ENCODE assay signal across 16 cellular contexts in the genomic region with DNA sequence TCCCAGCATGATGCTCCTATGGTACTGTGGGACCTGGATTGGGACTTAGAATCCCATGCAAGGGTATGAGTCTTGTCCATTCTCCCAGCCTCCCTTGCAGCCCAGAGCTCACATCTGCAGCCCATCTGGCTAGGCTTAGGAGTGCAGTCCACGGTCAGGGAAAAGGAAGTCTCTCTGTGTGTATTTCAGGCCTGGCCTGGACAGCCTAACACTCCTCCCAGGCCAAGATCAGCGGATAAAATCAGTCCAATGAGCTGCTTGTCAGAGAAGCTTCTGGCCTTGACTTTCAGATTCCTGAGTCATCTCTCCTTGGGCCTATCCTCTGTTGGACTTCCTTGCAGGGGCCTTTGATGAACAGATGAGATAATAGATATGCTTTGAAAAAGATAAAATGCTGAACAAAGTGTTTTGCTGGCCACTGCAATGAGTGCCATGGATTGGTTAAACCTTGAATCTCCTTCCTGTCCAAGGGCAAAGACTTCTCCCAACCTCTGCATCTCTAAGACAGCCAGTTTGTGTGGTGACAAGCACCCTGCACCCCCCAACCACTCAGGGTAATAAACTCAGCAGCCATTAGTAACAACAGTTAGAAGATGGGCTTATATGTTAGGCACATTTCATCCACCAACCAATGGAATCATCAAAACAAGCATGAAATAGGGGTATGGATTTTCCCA.
DNase-seq lines count a peak whose midpoint lies in the region; ATAC-seq and TF ChIP-seq lines count a peak whose summit lies in the region.
"Had no signal": no experiment of that assay in that cellular context is flagged by ENCODE, and none has a peak within 500 bp of the region (broad histone marks: within the 10 kb centered on the region; RNA-seq: fewer than 3 reads in every experiment).

No MANE protein-coding gene starts in this region.

- H3K4me3 ChIP-seq in foreskin fibroblast (ENCODE audit: low read depth in 1 of 2, low read length in 2 of 2), result no peak overlapping the region
- H3K4me3 ChIP-seq: BLaER1, sigmoid colon had no signal

- TF ChIP-seq CTCF in foreskin fibroblast (IDR thresholded peaks at IDR 0.05; ENCODE audit: low read depth, low read length), result no peak
- no peak for TF ChIP-seq CTCF in omental fat pad (IDR thresholded peaks at IDR 0.05)
- no peak for TF ChIP-seq CTCF in RWPE1 (conservative IDR thresholded peaks at IDR 0.05; ENCODE audit: low read depth)
- no peak for TF ChIP-seq CTCF in foreskin keratinocyte (conservative IDR thresholded peaks at IDR 0.05)

- no peaks in the 10 kb centered on the region for H3K27me3 ChIP-seq in foreskin keratinocyte
- H3K27me3 ChIP-seq: BLaER1, sigmoid colon had no signal

- POLR2A ChIA-PET in RWPE1 (lab: Yijun Ruan, JAX; ENCODE audit: low non-redundant PET), result no interaction called here

- CTCF ChIA-PET in RWPE1 (lab: Yijun Ruan, JAX), result interaction anchor here (0.6 kb wide), 1 partner anchor 36 kb away, joined by 3 read pairs; no protein-coding TSS in a partner anchor

- H3K4me1 ChIP-seq in foreskin keratinocyte, result no peaks in the 10 kb centered on the region
- H3K4me1 ChIP-seq: BLaER1, sigmoid colon had no signal

- ATAC-seq in SK-N-SH treated with all-trans-retinoic acid at 6 μM for 48 hours, result peak; percentile 46
- ATAC-seq in omental fat pad (ENCODE audit: low FRiP score), result peak; percentile 19
- ATAC-seq in foreskin keratinocyte, result no peak

- no peak overlapping the region for H3K27ac ChIP-seq in RWPE1
- H3K27ac ChIP-seq in foreskin keratinocyte, result no peak overlapping the region
- H3K27ac ChIP-seq: BLaER1, sigmoid colon had no signal

- peak; percentile 89 for DNase-seq in EH (ENCODE audit: low read depth)
- peak; percentile 82 to 87 for DNase-seq in foreskin fibroblast
- DNase-seq in omental fat pad (ENCODE audit: low spot score), result no peak
- DNase-seq in RWPE1 (ENCODE audit: low spot score), result no peak
- DNase-seq in foreskin keratinocyte, result no peak
- no peak for DNase-seq in NCI-H510A treated with DMSO at 0.1 percent for 48 hours (lab: John Stamatoyannopoulos, UW)
- DNase-seq in NCI-H524 (lab: John Stamatoyannopoulos, UW), result no peak
- DNase-seq: activated CD4-positive, alpha-beta T cell treated with anti-CD3 and anti-CD28 coated beads, Interleukin-2, amount 10 ng/mL, durations not matched to agents 7 days and 5 days; activated naive CD4-positive, alpha-beta T cell treated with anti-CD3 and anti-CD28 coated beads for 36 hours; DMS 273 treated with DMSO at 0.1 percent for 48 hours; NCI-H1930; NCI-H510A; sigmoid colon; stimulated activated CD4-positive, alpha-beta T cell treated with anti-CD3 and anti-CD28 coated beads, Interleukin-4, amount 100 ng/mL, for 4 hours had no signal

TF ChIP-seq in SK-N-SH treated with all-trans-retinoic acid at 6 μM for 48 hours, 23 proteins besides CTCF, POLR2A, EP300 and RAD21:
- no peak for TF ChIP-seq CSDC2 (CRISPR knock-in tag; IDR thresholded peaks at IDR 0.05)
- TF ChIP-seq RARB (CRISPR knock-in tag; IDR thresholded peaks at IDR 0.05), result no peak
- no peak for TF ChIP-seq ARNTL (CRISPR knock-in tag; IDR thresholded peaks at IDR 0.05; ENCODE audit: borderline replicate concordance, low read depth)
- TF ChIP-seq TCF4 (CRISPR knock-in tag; IDR thresholded peaks at IDR 0.05; ENCODE audit: borderline replicate concordance), result peak; percentile 63; the same call in 1 of the 2 replicates
- no peak for TF ChIP-seq TOX (CRISPR knock-in tag; IDR thresholded peaks at IDR 0.05; ENCODE audit: borderline replicate concordance)

Comparison
In these comparisons a context has a peak if more than half of its experiments do, and no peak if none do; other contexts are left out.
1. DNase-seq: peak in EH (single experiment) and foreskin fibroblast (2 of 2); none in omental fat pad (single experiment), RWPE1 (single experiment), foreskin keratinocyte (0 of 2), NCI-H510A treated with DMSO at 0.1 percent for 48 hours (single experiment) and NCI-H524 (0 of 2).